Comparison of ENCODE assay signal across 2 cellular contexts in genomic region chr17:37051839-37052238, GRCh38.
A peak's percentile ranks its signal among the peaks of the same experiment; 100 is the strongest.
TF ChIP-seq lines count a peak whose summit lies in the region.

No MANE protein-coding gene starts in this region.

TF ChIP-seq in liver, 16 proteins besides CTCF, POLR2A, EP300 and RAD21:
- TF ChIP-seq HNF4A (conservative IDR thresholded peaks at IDR 0.05) = peak; percentile 97 to 98
- no peak for TF ChIP-seq FOXA1 (IDR thresholded peaks at IDR 0.05)
- TF ChIP-seq YY1 (IDR thresholded peaks at IDR 0.05) = peak; percentile 56
- peak; percentile 45 for TF ChIP-seq ZBTB33 (IDR thresholded peaks at IDR 0.05)
- TF ChIP-seq SP1 (IDR thresholded peaks at IDR 0.05) = peak; percentile 90
- TF ChIP-seq FOXA2 (IDR thresholded peaks at IDR 0.05) = peak; percentile 73
- TF ChIP-seq REST (IDR thresholded peaks at IDR 0.05) = peak; percentile 56
- TF ChIP-seq JUND (IDR thresholded peaks at IDR 0.05) = peak in 1 of 2 donors; percentile 48
- TF ChIP-seq HNF4G (IDR thresholded peaks at IDR 0.05) = peak; percentile 89
- peak; percentile 38 to 80 for TF ChIP-seq RXRA (IDR thresholded peaks at IDR 0.05)
- no peak for TF ChIP-seq GABPA (IDR thresholded peaks at IDR 0.05 in 1 of 2, conservative IDR thresholded peaks at IDR 0.05 in 1 of 2)

TF ChIP-seq in HepG2, 621 proteins besides CTCF, POLR2A, EP300 and RAD21:
- TF ChIP-seq, protein P1, sequence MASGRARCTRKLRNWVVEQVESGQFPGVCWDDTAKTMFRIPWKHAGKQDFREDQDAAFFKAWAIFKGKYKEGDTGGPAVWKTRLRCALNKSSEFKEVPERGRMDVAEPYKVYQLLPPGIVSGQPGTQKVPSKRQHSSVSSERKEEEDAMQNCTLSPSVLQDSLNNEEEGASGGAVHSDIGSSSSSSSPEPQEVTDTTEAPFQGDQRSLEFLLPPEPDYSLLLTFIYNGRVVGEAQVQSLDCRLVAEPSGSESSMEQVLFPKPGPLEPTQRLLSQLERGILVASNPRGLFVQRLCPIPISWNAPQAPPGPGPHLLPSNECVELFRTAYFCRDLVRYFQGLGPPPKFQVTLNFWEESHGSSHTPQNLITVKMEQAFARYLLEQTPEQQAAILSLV (CRISPR knock-in tag; IDR thresholded peaks at IDR 0.05; ENCODE audit: borderline replicate concordance) = no peak
- TF ChIP-seq MATR3 (CRISPR knock-in tag; IDR thresholded peaks at IDR 0.05) = no peak
- TF ChIP-seq ZNF138 (CRISPR knock-in tag; IDR thresholded peaks at IDR 0.05; ENCODE audit: low read depth) = no peak
- no peak for TF ChIP-seq ZNF30 (CRISPR knock-in tag; IDR thresholded peaks at IDR 0.05)
- TF ChIP-seq, protein P2, sequence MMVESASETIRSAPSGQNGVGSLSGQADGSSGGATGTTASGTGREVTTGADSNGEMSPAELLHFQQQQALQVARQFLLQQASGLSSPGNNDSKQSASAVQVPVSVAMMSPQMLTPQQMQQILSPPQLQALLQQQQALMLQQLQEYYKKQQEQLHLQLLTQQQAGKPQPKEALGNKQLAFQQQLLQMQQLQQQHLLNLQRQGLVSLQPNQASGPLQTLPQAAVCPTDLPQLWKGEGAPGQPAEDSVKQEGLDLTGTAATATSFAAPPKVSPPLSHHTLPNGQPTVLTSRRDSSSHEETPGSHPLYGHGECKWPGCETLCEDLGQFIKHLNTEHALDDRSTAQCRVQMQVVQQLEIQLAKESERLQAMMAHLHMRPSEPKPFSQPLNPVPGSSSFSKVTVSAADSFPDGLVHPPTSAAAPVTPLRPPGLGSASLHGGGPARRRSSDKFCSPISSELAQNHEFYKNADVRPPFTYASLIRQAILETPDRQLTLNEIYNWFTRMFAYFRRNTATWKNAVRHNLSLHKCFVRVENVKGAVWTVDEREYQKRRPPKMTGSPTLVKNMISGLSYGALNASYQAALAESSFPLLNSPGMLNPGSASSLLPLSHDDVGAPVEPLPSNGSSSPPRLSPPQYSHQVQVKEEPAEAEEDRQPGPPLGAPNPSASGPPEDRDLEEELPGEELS (CRISPR knock-in tag; IDR thresholded peaks at IDR 0.05) = no peak
- no peak for TF ChIP-seq ZMYM3 (CRISPR knock-in tag; IDR thresholded peaks at IDR 0.05)
- TF ChIP-seq KMT2A (CRISPR knock-in tag; IDR thresholded peaks at IDR 0.05) = no peak
- TF ChIP-seq ZNF256 (CRISPR knock-in tag; conservative IDR thresholded peaks at IDR 0.05) = no peak
- TF ChIP-seq ZNF468 (CRISPR knock-in tag; IDR thresholded peaks at IDR 0.05) = no peak
- TF ChIP-seq YEATS4 (CRISPR knock-in tag; IDR thresholded peaks at IDR 0.05; ENCODE audit: borderline replicate concordance) = no peak
- no peak for TF ChIP-seq U2AF1 (optimal IDR thresholded peaks at IDR 0.05; ENCODE audit: low read depth, low read length)
- no peak for TF ChIP-seq DMTF1 (CRISPR knock-in tag; IDR thresholded peaks at IDR 0.05)
